ENCODE assay signal across 7 cellular contexts in genomic region chr10:34420273-34420672, GRCh38.
"Had no signal": no experiment of that assay in that cellular context is flagged by ENCODE, and none has a peak within 500 bp of the region (broad histone marks: within the 10 kb centered on the region; RNA-seq: fewer than 3 reads in every experiment).

No MANE protein-coding gene starts in this region.

- H3K4me2 ChIP-seq: KMS-11 had no signal

- H3K4me1 Mint-ChIP-seq: IgD-negative memory B cell had no signal

- H3K9me3 Mint-ChIP-seq: H9 had no signal

- H2AFZ ChIP-seq: GM23248 had no signal

- ATAC-seq: HepG2 had no signal

- H3K27me3 Mint-ChIP-seq: IgD-negative memory B cell had no signal

- DNase-seq: GM23248, H9, HCEC 1CT, KBM-7 had no signal

- H3K4me3 ChIP-seq: GM23248 had no signal

- H3K27ac ChIP-seq: GM23248, KMS-11 had no signal

- H3K27ac Mint-ChIP-seq: IgD-negative memory B cell had no signal

- H3K4me3 Mint-ChIP-seq: H9, IgD-negative memory B cell had no signal

- H3K36me3 Mint-ChIP-seq: IgD-negative memory B cell had no signal
